22 cellular contexts compared by ENCODE assay signal in genomic region chr1:185824106-185824505, GRCh38.
DNase-seq lines count a peak whose midpoint lies in the region; ATAC-seq, FAIRE-seq and TF ChIP-seq lines count a peak whose summit lies in the region.
"Had no signal": no experiment of that assay in that cellular context is flagged by ENCODE, and none has a peak within 500 bp of the region (broad histone marks: within the 10 kb centered on the region; RNA-seq: fewer than 3 reads in every experiment).

No MANE protein-coding gene starts in this region.

- H3K4me3 ChIP-seq in A549 (no peak overlapping the region), WERI-Rb-1 (ENCODE audit: low read depth, low read length) (no peak overlapping the region)
- H3K4me3 ChIP-seq: SJSA1 had no signal

- CTCF ChIA-PET in A549 (lab: Yijun Ruan, JAX): no interaction called here

- DNase-seq in A549 (ENCODE audit: low read depth in 1 of 2, low spot score in 1 of 2) (no peak), NCI-H82 treated with DMSO at 0.1 percent for 48 hours (lab: John Stamatoyannopoulos, UW; ENCODE audit: unreplicated experiment) (peak; percentile 49), chondrocyte (ENCODE audit: low spot score) (no peak), osteocyte (ENCODE audit: extremely low spot score, unreplicated experiment) (no peak), WERI-Rb-1 (no peak), DMS153 treated with DMSO at 0.1 percent for 48 hours (lab: John Stamatoyannopoulos, UW; ENCODE audit: unreplicated experiment) (no peak), SIG-M5 (lab: John Stamatoyannopoulos, UW) (no peak)
- DNase-seq: C1 segment of cervical spinal cord, H7, HFFc6, KG1, MV-4-11, NCI-H1417, NCI-H187, NCI-H2107, NCI-H2227 treated with DMSO at 0.1 percent for 48 hours, NCI-H510A treated with DMSO at 0.1 percent for 48 hours, NCI-H774 had no signal

- POLR2A ChIA-PET in A549 (lab: Yijun Ruan, JAX): no interaction called here

- TF ChIP-seq EP300 in A549 (IDR thresholded peaks at IDR 0.05): no peak

- WGBS in A549 (ENCODE audit: missing lambda C conversion rate): 3% methylated on average over 1 of the region's 1 CpG

- H3K36me3 Mint-ChIP-seq in chondrocyte (ENCODE audit: low read depth) (peaks cover 3% of the 10 kb centered on the region), osteocyte (ENCODE audit: unreplicated experiment) (peaks cover 20% of the 10 kb centered on the region)

- H3K27ac ChIP-seq in A549 (no peak overlapping the region), WERI-Rb-1 (no peak overlapping the region)
- H3K27ac ChIP-seq: 22Rv1, SJSA1 had no signal

- peak; percentile 46 for FAIRE-seq in A549 (lab: Jason Lieb, UNC)
- FAIRE-seq: G401.6 had no signal

- no peak overlapping the region for H3K4me2 ChIP-seq in A549

- TF ChIP-seq RAD21 in A549 (conservative IDR thresholded peaks at IDR 0.05 in 1 of 2, IDR thresholded peaks at IDR 0.05 in 1 of 2): no peak

- H3K27ac Mint-ChIP-seq in chondrocyte (ENCODE audit: unreplicated experiment): peak overlapping the region; percentile 39
- H3K27ac Mint-ChIP-seq in osteocyte (ENCODE audit: unreplicated experiment): peak overlapping the region; percentile 82
- H3K27ac Mint-ChIP-seq: HFFc6 had no signal

- no peak overlapping the region for H3K4me3 Mint-ChIP-seq in chondrocyte (ENCODE audit: unreplicated experiment)
- no peak overlapping the region for H3K4me3 Mint-ChIP-seq in osteocyte (ENCODE audit: unreplicated experiment)
- H3K4me3 Mint-ChIP-seq: HFFc6 had no signal

- TF ChIP-seq CTCF in A549 (IDR thresholded peaks at IDR 0.05): no peak
- no peak for TF ChIP-seq CTCF in chondrocyte (IDR thresholded peaks at IDR 0.05)
- no peak for TF ChIP-seq CTCF in osteocyte (IDR thresholded peaks at IDR 0.05)
- no peak for TF ChIP-seq CTCF in WERI-Rb-1 (IDR thresholded peaks at IDR 0.05; ENCODE audit: low read depth, low read length)

- H3K4me1 Mint-ChIP-seq in chondrocyte (ENCODE audit: low read depth) (peaks cover 39% of the 10 kb centered on the region), osteocyte (ENCODE audit: unreplicated experiment) (peaks cover 41% of the 10 kb centered on the region)

- no peaks in the 10 kb centered on the region for H3K27me3 ChIP-seq in WERI-Rb-1 (ENCODE audit: insufficient read depth, low read depth, severe bottlenecking)
- H3K27me3 ChIP-seq: SJSA1 had no signal

- no peaks in the 10 kb centered on the region for H3K36me3 ChIP-seq in WERI-Rb-1
- H3K36me3 ChIP-seq: SJSA1 had no signal

- H3K4me1 ChIP-seq in A549: no peaks in the 10 kb centered on the region

- TF ChIP-seq POLR2A in A549 (IDR thresholded peaks at IDR 0.05; ENCODE audit: low read length): no peak

- no peaks in the 10 kb centered on the region for H3K9me3 ChIP-seq in A549
- H3K9me3 ChIP-seq in WERI-Rb-1 (ENCODE audit: severe bottlenecking): no peaks in the 10 kb centered on the region
- H3K9me3 ChIP-seq: SJSA1 had no signal

- H3K9me3 Mint-ChIP-seq in chondrocyte (ENCODE audit: low read depth) (peaks cover 11% of the 10 kb centered on the region), osteocyte (ENCODE audit: unreplicated experiment) (peaks cover 6% of the 10 kb centered on the region)
- H3K9me3 Mint-ChIP-seq: HFFc6 had no signal

- ATAC-seq in A549 (no peak), GM21360 (IDR thresholded peaks at IDR 0.05; ENCODE audit: unreplicated experiment) (no peak)

- H3K27me3 Mint-ChIP-seq in chondrocyte (ENCODE audit: low read depth): no peaks in the 10 kb centered on the region
- H3K27me3 Mint-ChIP-seq in osteocyte (ENCODE audit: unreplicated experiment): no peaks in the 10 kb centered on the region

TF ChIP-seq in A549, 52 proteins besides CTCF, POLR2A, EP300 and RAD21:
- TF ChIP-seq POLR2AphosphoS2 (conservative IDR thresholded peaks at IDR 0.05; ENCODE audit: low read length) (no peak), HOXB5 (CRISPR knock-in tag; IDR thresholded peaks at IDR 0.05) (no peak), FOSB (CRISPR knock-in tag; IDR thresholded peaks at IDR 0.05) (no peak), NPAS2 (CRISPR knock-in tag; IDR thresholded peaks at IDR 0.05; ENCODE audit: borderline replicate concordance) (no peak), HOXA7 (CRISPR knock-in tag; IDR thresholded peaks at IDR 0.05) (no peak), RFX5 (IDR thresholded peaks at IDR 0.05) (no peak), FOSL2 (IDR thresholded peaks at IDR 0.05) (no peak), FOSL2 (CRISPR knock-in tag; IDR thresholded peaks at IDR 0.05) (no peak), MYC (IDR thresholded peaks at IDR 0.05; ENCODE audit: borderline replicate concordance, low read length) (no peak)
